ENCODE assay signal across 1 cellular context in the genomic region with DNA sequence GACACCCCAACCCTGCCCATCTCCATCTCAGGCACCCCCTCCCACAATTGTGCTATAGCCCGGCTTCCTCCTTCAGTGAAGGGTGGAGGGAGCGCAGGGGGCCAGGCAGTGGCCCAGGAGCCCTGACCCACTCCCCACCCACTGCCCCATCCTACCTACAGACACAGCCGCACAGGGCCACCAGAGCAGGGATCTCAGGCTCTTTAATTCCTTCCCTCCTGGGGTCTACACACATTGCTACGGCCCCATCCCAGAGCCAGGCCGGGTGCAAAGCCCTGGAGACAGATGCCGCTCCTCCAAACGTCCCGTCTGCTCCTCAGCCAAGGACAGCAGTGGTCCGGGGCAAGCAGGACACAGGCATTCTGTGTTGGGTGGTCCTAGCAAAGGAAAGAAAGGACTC.
TF ChIP-seq lines count a peak whose summit lies in the region.

No MANE protein-coding gene starts in this region.

TF ChIP-seq in WTC11, 78 proteins besides CTCF, POLR2A, EP300 and RAD21 (continued from another document):
- TF ChIP-seq, protein P1, sequence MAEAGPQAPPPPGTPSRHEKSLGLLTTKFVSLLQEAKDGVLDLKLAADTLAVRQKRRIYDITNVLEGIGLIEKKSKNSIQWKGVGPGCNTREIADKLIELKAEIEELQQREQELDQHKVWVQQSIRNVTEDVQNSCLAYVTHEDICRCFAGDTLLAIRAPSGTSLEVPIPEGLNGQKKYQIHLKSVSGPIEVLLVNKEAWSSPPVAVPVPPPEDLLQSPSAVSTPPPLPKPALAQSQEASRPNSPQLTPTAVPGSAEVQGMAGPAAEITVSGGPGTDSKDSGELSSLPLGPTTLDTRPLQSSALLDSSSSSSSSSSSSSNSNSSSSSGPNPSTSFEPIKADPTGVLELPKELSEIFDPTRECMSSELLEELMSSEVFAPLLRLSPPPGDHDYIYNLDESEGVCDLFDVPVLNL (CRISPR knock-in tag; IDR thresholded peaks at IDR 0.05; ENCODE audit: borderline replicate concordance, low read depth), result no peak
- TF ChIP-seq TP53 (CRISPR knock-in tag; IDR thresholded peaks at IDR 0.05) (no peak), RORB (CRISPR knock-in tag; IDR thresholded peaks at IDR 0.05) (no peak), NFATC4 (CRISPR knock-in tag; IDR thresholded peaks at IDR 0.05) (no peak), GABPB1 (CRISPR knock-in tag; IDR thresholded peaks at IDR 0.05) (no peak), GRHL2 (CRISPR knock-in tag; IDR thresholded peaks at IDR 0.05; ENCODE audit: insufficient replicate concordance, severe bottlenecking) (no peak), TEAD4 (CRISPR knock-in tag; IDR thresholded peaks at IDR 0.05) (no peak), CBFB (CRISPR knock-in tag; IDR thresholded peaks at IDR 0.05; ENCODE audit: low read depth) (no peak), ZNF232 (CRISPR knock-in tag; IDR thresholded peaks at IDR 0.05) (no peak)
- TF ChIP-seq, protein P2, sequence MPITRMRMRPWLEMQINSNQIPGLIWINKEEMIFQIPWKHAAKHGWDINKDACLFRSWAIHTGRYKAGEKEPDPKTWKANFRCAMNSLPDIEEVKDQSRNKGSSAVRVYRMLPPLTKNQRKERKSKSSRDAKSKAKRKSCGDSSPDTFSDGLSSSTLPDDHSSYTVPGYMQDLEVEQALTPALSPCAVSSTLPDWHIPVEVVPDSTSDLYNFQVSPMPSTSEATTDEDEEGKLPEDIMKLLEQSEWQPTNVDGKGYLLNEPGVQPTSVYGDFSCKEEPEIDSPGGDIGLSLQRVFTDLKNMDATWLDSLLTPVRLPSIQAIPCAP (CRISPR knock-in tag; IDR thresholded peaks at IDR 0.05), result no peak
- TF ChIP-seq, protein P3, sequence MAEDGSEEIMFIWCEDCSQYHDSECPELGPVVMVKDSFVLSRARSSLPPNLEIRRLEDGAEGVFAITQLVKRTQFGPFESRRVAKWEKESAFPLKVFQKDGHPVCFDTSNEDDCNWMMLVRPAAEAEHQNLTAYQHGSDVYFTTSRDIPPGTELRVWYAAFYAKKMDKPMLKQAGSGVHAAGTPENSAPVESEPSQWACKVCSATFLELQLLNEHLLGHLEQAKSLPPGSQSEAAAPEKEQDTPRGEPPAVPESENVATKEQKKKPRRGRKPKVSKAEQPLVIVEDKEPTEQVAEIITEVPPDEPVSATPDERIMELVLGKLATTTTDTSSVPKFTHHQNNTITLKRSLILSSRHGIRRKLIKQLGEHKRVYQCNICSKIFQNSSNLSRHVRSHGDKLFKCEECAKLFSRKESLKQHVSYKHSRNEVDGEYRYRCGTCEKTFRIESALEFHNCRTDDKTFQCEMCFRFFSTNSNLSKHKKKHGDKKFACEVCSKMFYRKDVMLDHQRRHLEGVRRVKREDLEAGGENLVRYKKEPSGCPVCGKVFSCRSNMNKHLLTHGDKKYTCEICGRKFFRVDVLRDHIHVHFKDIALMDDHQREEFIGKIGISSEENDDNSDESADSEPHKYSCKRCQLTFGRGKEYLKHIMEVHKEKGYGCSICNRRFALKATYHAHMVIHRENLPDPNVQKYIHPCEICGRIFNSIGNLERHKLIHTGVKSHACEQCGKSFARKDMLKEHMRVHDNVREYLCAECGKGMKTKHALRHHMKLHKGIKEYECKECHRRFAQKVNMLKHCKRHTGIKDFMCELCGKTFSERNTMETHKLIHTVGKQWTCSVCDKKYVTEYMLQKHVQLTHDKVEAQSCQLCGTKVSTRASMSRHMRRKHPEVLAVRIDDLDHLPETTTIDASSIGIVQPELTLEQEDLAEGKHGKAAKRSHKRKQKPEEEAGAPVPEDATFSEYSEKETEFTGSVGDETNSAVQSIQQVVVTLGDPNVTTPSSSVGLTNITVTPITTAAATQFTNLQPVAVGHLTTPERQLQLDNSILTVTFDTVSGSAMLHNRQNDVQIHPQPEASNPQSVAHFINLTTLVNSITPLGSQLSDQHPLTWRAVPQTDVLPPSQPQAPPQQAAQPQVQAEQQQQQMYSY (CRISPR knock-in tag; IDR thresholded peaks at IDR 0.05), result no peak
- TF ChIP-seq, protein P4, sequence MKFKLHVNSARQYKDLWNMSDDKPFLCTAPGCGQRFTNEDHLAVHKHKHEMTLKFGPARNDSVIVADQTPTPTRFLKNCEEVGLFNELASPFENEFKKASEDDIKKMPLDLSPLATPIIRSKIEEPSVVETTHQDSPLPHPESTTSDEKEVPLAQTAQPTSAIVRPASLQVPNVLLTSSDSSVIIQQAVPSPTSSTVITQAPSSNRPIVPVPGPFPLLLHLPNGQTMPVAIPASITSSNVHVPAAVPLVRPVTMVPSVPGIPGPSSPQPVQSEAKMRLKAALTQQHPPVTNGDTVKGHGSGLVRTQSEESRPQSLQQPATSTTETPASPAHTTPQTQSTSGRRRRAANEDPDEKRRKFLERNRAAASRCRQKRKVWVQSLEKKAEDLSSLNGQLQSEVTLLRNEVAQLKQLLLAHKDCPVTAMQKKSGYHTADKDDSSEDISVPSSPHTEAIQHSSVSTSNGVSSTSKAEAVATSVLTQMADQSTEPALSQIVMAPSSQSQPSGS (CRISPR knock-in tag; IDR thresholded peaks at IDR 0.05; ENCODE audit: borderline replicate concordance, low read depth), result no peak
